1 cellular context compared by ENCODE assay signal in genomic region chr9:33816327-33817252, GRCh38.
TF ChIP-seq lines count a peak whose summit lies in the region.

Gene UBE2R2 (plus strand): TSS chr9:33817160. CDS start chr9:33817758, 598 bp downstream.

TF ChIP-seq in HepG2, 621 proteins besides CTCF, POLR2A, EP300 and RAD21 (continued from another document and continues in another):
- TF ChIP-seq THRA (CRISPR knock-in tag; IDR thresholded peaks at IDR 0.05; ENCODE audit: borderline replicate concordance) (no peak), MZF1 (CRISPR knock-in tag; IDR thresholded peaks at IDR 0.05; ENCODE audit: borderline replicate concordance) (0 out of 2 replicates have a peak, but pooled peaks have one; percentile 23), ZNF430 (CRISPR knock-in tag; IDR thresholded peaks at IDR 0.05) (peak; percentile 74; the same call in 1 of the 2 replicates), NCOA1 (CRISPR knock-in tag; IDR thresholded peaks at IDR 0.05) (peak; percentile 66; the same call in 1 of the 2 replicates), ZNF441 (CRISPR knock-in tag; IDR thresholded peaks at IDR 0.05; ENCODE audit: borderline replicate concordance) (0 out of 2 replicates have a peak, but pooled peaks have one; percentile 34), KMT2A (CRISPR knock-in tag; IDR thresholded peaks at IDR 0.05) (0 out of 2 replicates have a peak, but pooled peaks have one; percentile 32), KLF16 (CRISPR knock-in tag; IDR thresholded peaks at IDR 0.05) (peak in 1 of 2 experiments; percentile 82; a peak in 2 of 4 replicates), SOX6 (IDR thresholded peaks at IDR 0.05) (no peak), SOX6 (CRISPR knock-in tag; IDR thresholded peaks at IDR 0.05) (peak; percentile 53), MAX (IDR thresholded peaks at IDR 0.05) (peak; percentile 69; the same call in 1 of the 2 replicates), IRF9 (CRISPR knock-in tag; IDR thresholded peaks at IDR 0.05; ENCODE audit: borderline replicate concordance) (0 out of 2 replicates have a peak, but pooled peaks have one; percentile 39), MTF1 (CRISPR knock-in tag; IDR thresholded peaks at IDR 0.05) (no peak), RFXANK (CRISPR knock-in tag; IDR thresholded peaks at IDR 0.05) (no peak), CREB1 (IDR thresholded peaks at IDR 0.05) (peak; percentile 68), CREB1 (CRISPR knock-in tag; IDR thresholded peaks at IDR 0.05) (no peak), ZNF883 (CRISPR knock-in tag; IDR thresholded peaks at IDR 0.05; ENCODE audit: not compliant biosample characterization) (peak; percentile 83), ZMYM3 (CRISPR knock-in tag; IDR thresholded peaks at IDR 0.05) (no peak), TFDP2 (CRISPR knock-in tag; IDR thresholded peaks at IDR 0.05) (peak; percentile 87), REST (IDR thresholded peaks at IDR 0.05; ENCODE audit: borderline replicate concordance in 1 of 2, low read depth in 1 of 2, low read length in 2 of 2) (peak in 1 of 2 experiments; percentile 51; a peak in 1 of 4 replicates), CBX5 (CRISPR knock-in tag; IDR thresholded peaks at IDR 0.05; ENCODE audit: borderline replicate concordance) (peak; percentile 39; the same call in 1 of the 2 replicates), ZNF460 (CRISPR knock-in tag; IDR thresholded peaks at IDR 0.05; ENCODE audit: borderline replicate concordance) (no peak), GABPB1 (CRISPR knock-in tag; IDR thresholded peaks at IDR 0.05) (peak; percentile 67; the same call in 1 of the 2 replicates), MYC (CRISPR knock-in tag; IDR thresholded peaks at IDR 0.05; ENCODE audit: borderline replicate concordance) (peak; percentile 87), HNF4A (CRISPR knock-in tag; IDR thresholded peaks at IDR 0.05) (peak; percentile 72), DR1 (CRISPR knock-in tag; IDR thresholded peaks at IDR 0.05) (peak; percentile 44; the same call in 1 of the 2 replicates), ZNF510 (CRISPR knock-in tag; IDR thresholded peaks at IDR 0.05; ENCODE audit: low read depth) (peak; percentile 40; the same call in 1 of the 2 replicates), NONO (IDR thresholded peaks at IDR 0.05) (no peak), NONO (CRISPR knock-in tag; conservative IDR thresholded peaks at IDR 0.05) (peak; percentile 71), ZNF580 (CRISPR knock-in tag; IDR thresholded peaks at IDR 0.05; ENCODE audit: borderline replicate concordance, low read depth) (0 out of 2 replicates have a peak, but pooled peaks have one; percentile 61), MNT (IDR thresholded peaks at IDR 0.05) (0 out of 2 replicates have a peak, but pooled peaks have one; percentile 6), NR2F6 (IDR thresholded peaks at IDR 0.05) (peak; percentile 67), NR2F6 (CRISPR knock-in tag; IDR thresholded peaks at IDR 0.05) (peak; percentile 13), TBX2 (CRISPR knock-in tag; IDR thresholded peaks at IDR 0.05; ENCODE audit: borderline replicate concordance) (peak; percentile 82), BHLHE40 (IDR thresholded peaks at IDR 0.05; ENCODE audit: low read length) (peak; percentile 87), PHF21A (CRISPR knock-in tag; IDR thresholded peaks at IDR 0.05) (peak; percentile 69; the same call in 1 of the 2 replicates), CBX2 (IDR thresholded peaks at IDR 0.05; ENCODE audit: low read depth, low read length) (no peak), CBX2 (CRISPR knock-in tag; IDR thresholded peaks at IDR 0.05; ENCODE audit: low read depth) (0 out of 2 replicates have a peak, but pooled peaks have one; percentile 68), ZNF781 (CRISPR knock-in tag; IDR thresholded peaks at IDR 0.05; ENCODE audit: borderline replicate concordance, not compliant biosample characterization) (peak; percentile 30), CSRNP1 (CRISPR knock-in tag; IDR thresholded peaks at IDR 0.05) (no peak), AGO2 (optimal IDR thresholded peaks at IDR 0.05; ENCODE audit: low read depth, low read length) (peak; percentile 85), ZBTB1 (CRISPR knock-in tag; IDR thresholded peaks at IDR 0.05; ENCODE audit: borderline replicate concordance) (no peak), ZMYM2 (CRISPR knock-in tag; IDR thresholded peaks at IDR 0.05) (no peak), HNRNPLL (IDR thresholded peaks at IDR 0.05; ENCODE audit: low read depth, low read length, poor library complexity, severe bottlenecking) (peak; percentile 49), SATB2 (CRISPR knock-in tag; IDR thresholded peaks at IDR 0.05) (0 out of 2 replicates have a peak, but pooled peaks have one; percentile 33), ZNF260 (CRISPR knock-in tag; IDR thresholded peaks at IDR 0.05; ENCODE audit: borderline replicate concordance, low read depth) (no peak), ZNF674 (CRISPR knock-in tag; IDR thresholded peaks at IDR 0.05; ENCODE audit: low read depth) (no peak), ZFP82 (CRISPR knock-in tag; IDR thresholded peaks at IDR 0.05; ENCODE audit: borderline replicate concordance) (0 out of 2 replicates have a peak, but pooled peaks have one; percentile 17), THAP11 (CRISPR knock-in tag; IDR thresholded peaks at IDR 0.05) (peak; percentile 61; the same call in 1 of the 2 replicates), RARA (CRISPR knock-in tag; IDR thresholded peaks at IDR 0.05) (peak; percentile 17; the same call in 1 of the 2 replicates), TFDP1 (CRISPR knock-in tag; IDR thresholded peaks at IDR 0.05; ENCODE audit: borderline replicate concordance) (peak; percentile 85; the same call in 1 of the 2 replicates), SOX13 (IDR thresholded peaks at IDR 0.05) (peak; percentile 10; the same call in 1 of the 2 replicates), SOX13 (CRISPR knock-in tag; conservative IDR thresholded peaks at IDR 0.05 in 1 of 2, IDR thresholded peaks at IDR 0.05 in 1 of 2) (peak in 1 of 2 experiments; percentile 4; a peak in 1 of 4 replicates), ZNF512B (CRISPR knock-in tag; IDR thresholded peaks at IDR 0.05; ENCODE audit: borderline replicate concordance) (peak; percentile 56; the same call in 1 of the 2 replicates), RFX1 (IDR thresholded peaks at IDR 0.05) (no peak), SALL2 (CRISPR knock-in tag; IDR thresholded peaks at IDR 0.05) (0 out of 2 replicates have a peak, but pooled peaks have one; percentile 19)
